In genomic region chr6:126148853-126149252, GRCh38 we compare ENCODE assay signal across 35 cellular contexts.
"Had no signal": no experiment of that assay in that cellular context is flagged by ENCODE, and none has a peak within 500 bp of the region (broad histone marks: within the 10 kb centered on the region; RNA-seq: fewer than 3 reads in every experiment).

No MANE protein-coding gene starts in this region.

- H3K27me3 Mint-ChIP-seq: activated B cell treated with CpG ODN at 0.5 μM for 24 hours; activated CD4-positive, alpha-beta memory T cell treated with anti-CD3 and anti-CD28 coated beads for 36 hours; activated CD8-positive, alpha-beta T cell treated with anti-CD3 and anti-CD28 coated beads for 36 hours; activated naive CD8-positive, alpha-beta T cell treated with anti-CD3 and anti-CD28 coated beads for 36 hours; activated T-helper 17 cell treated with anti-CD3 and anti-CD28 coated beads, Interleukin-2, amount 50 U/mL, for 72 hours had no signal

- H3K27me3 ChIP-seq: adrenal gland, body of pancreas, brain microvascular endothelial cell, breast epithelium had no signal

- H3K4me3 ChIP-seq: adrenal gland, body of pancreas, breast epithelium had no signal

- H3K4me1 ChIP-seq: adrenal gland, body of pancreas, breast epithelium had no signal

- H3K9me3 Mint-ChIP-seq: activated B cell treated with CpG ODN at 0.5 μM for 24 hours; activated CD4-positive, alpha-beta memory T cell treated with anti-CD3 and anti-CD28 coated beads for 36 hours; activated CD4-positive, alpha-beta T cell treated with anti-CD3 and anti-CD28 coated beads, Interleukin-2, amount 10 ng/mL, durations not matched to agents 24 days and 14 days; activated CD8-positive, alpha-beta T cell treated with anti-CD3 and anti-CD28 coated beads for 36 hours; activated naive CD4-positive, alpha-beta T cell treated with anti-CD3 and anti-CD28 coated beads for 36 hours; activated naive CD4-positive, alpha-beta T cell treated with anti-CD3 and anti-CD28 coated beads, Interleukin-2, amount 50 U/mL, for 72 hours; activated naive CD8-positive, alpha-beta T cell treated with anti-CD3 and anti-CD28 coated beads for 36 hours; activated T-cell treated with anti-CD3 and anti-CD28 coated beads, Interleukin-2, amount 50 U/mL, for 4 hours; activated T-cell treated with anti-CD3 and anti-CD28 coated beads, Interleukin-2, amount 50 U/mL, for 72 hours; activated T-helper 1 cell treated with anti-CD3 and anti-CD28 coated beads, Interleukin-12 subunit alpha, Interleukin-12 subunit beta, Interleukin-2, Interleukin-4 antibody, amounts not matched to agents 30 ng/mL and 10 ng/mL and 1 ng/mL, durations not matched to agents 14 hours and 24 hours and 36 hours; activated T-helper 17 cell treated with anti-CD3 and anti-CD28 coated beads, Interleukin-2, amount 50 U/mL, for 72 hours; T-helper 1 cell treated with Interleukin-12 subunit alpha and Interleukin-12 subunit beta and Interleukin-4 antibody, amounts not matched to agents 30 μg/mL and 1 μg/mL, for 36 hours; T-helper 2 cell treated with Interferon-gamma antibody and Interleukin-4, amounts not matched to agents 5 μg/mL and 100 μg/mL, for 36 hours had no signal

- H3K36me3 Mint-ChIP-seq: activated CD4-positive, alpha-beta memory T cell treated with anti-CD3 and anti-CD28 coated beads for 36 hours; activated naive CD4-positive, alpha-beta T cell treated with anti-CD3 and anti-CD28 coated beads, Interleukin-2, amount 50 U/mL, for 72 hours; activated naive CD8-positive, alpha-beta T cell treated with anti-CD3 and anti-CD28 coated beads for 36 hours had no signal

- H3K4me3 Mint-ChIP-seq: activated B cell treated with CpG ODN at 0.5 μM for 24 hours; activated CD4-positive, alpha-beta memory T cell treated with anti-CD3 and anti-CD28 coated beads for 36 hours; activated CD4-positive, alpha-beta T cell treated with anti-CD3 and anti-CD28 coated beads, Interleukin-2, amount 10 ng/mL, durations not matched to agents 24 days and 14 days; activated CD8-positive, alpha-beta T cell treated with anti-CD3 and anti-CD28 coated beads for 36 hours; activated naive CD4-positive, alpha-beta T cell treated with anti-CD3 and anti-CD28 coated beads for 36 hours; activated naive CD8-positive, alpha-beta T cell treated with anti-CD3 and anti-CD28 coated beads for 36 hours; activated T-cell treated with anti-CD3 and anti-CD28 coated beads, Interleukin-2, amount 50 U/mL, for 4 hours; activated T-cell treated with anti-CD3 and anti-CD28 coated beads, Interleukin-2, amount 50 U/mL, for 72 hours; activated T-helper 1 cell treated with anti-CD3 and anti-CD28 coated beads, Interleukin-12 subunit alpha, Interleukin-12 subunit beta, Interleukin-2, Interleukin-4 antibody, amounts not matched to agents 30 ng/mL and 10 ng/mL and 1 ng/mL, durations not matched to agents 14 hours and 24 hours and 36 hours; activated T-helper 17 cell treated with anti-CD3 and anti-CD28 coated beads, Interleukin-2, amount 50 U/mL, for 72 hours; T-helper 1 cell treated with Interleukin-12 subunit alpha and Interleukin-12 subunit beta and Interleukin-4 antibody, amounts not matched to agents 30 μg/mL and 1 μg/mL, for 36 hours; T-helper 2 cell treated with Interferon-gamma antibody and Interleukin-4, amounts not matched to agents 5 μg/mL and 100 μg/mL, for 36 hours had no signal

- H3K4me1 Mint-ChIP-seq: activated B cell treated with CpG ODN at 0.5 μM for 24 hours; activated CD4-positive, alpha-beta T cell treated with anti-CD3 and anti-CD28 coated beads, Interleukin-2, amount 10 ng/mL, durations not matched to agents 24 days and 14 days; activated naive CD8-positive, alpha-beta T cell treated with anti-CD3 and anti-CD28 coated beads for 36 hours; activated T-helper 17 cell treated with anti-CD3 and anti-CD28 coated beads, Interleukin-2, amount 50 U/mL, for 72 hours had no signal

- H3K9me3 ChIP-seq: adrenal gland, body of pancreas, breast epithelium had no signal

- H3K27ac ChIP-seq: adrenal gland, body of pancreas, brain microvascular endothelial cell, breast epithelium, VCaP had no signal

- ATAC-seq: activated CD8-positive, alpha-beta T cell treated with anti-CD3 and anti-CD28 coated beads for 36 hours; activated naive CD4-positive, alpha-beta T cell treated with anti-CD3 and anti-CD28 coated beads, Interleukin-2, amount 50 U/mL, for 72 hours; activated T-cell treated with anti-CD3 and anti-CD28 coated beads, Interleukin-2, amount 50 U/mL, for 4 hours; activated T-cell treated with anti-CD3 and anti-CD28 coated beads, Interleukin-2, amount 50 U/mL, for 72 hours; activated T-helper 17 cell treated with anti-CD3 and anti-CD28 coated beads, Interleukin-2, amount 50 U/mL, for 72 hours; body of pancreas had no signal

- DNase-seq: activated B cell treated with CpG ODN at 0.5 μM for 24 hours; activated CD4-positive, alpha-beta memory T cell treated with anti-CD3 and anti-CD28 coated beads for 36 hours; activated CD4-positive, alpha-beta T cell treated with anti-CD3 and anti-CD28 coated beads for 4 hours; activated CD4-positive, alpha-beta T cell treated with anti-CD3 and anti-CD28 coated beads, Interleukin-2, amount 10 ng/mL, durations not matched to agents 24 days and 14 days; activated CD4-positive, alpha-beta T cell treated with anti-CD3 and anti-CD28 coated beads, Interleukin-2, amount 50 U/mL, for 1 hour; activated CD4-positive, alpha-beta T cell treated with anti-CD3 and anti-CD28 coated beads, Interleukin-2, amount 50 U/mL, for 4 hours; activated CD4-positive, CD25-positive, alpha-beta regulatory T cell treated with anti-CD3 and anti-CD28 coated beads, Interleukin-2, amount 50 U/mL, for 72 hours; activated CD8-positive, alpha-beta memory T cell treated with anti-CD3 and anti-CD28 coated beads, Interleukin-2, amount 50 U/mL, for 4 hours; activated CD8-positive, alpha-beta T cell treated with anti-CD3 and anti-CD28 coated beads for 36 hours; activated effector memory CD4-positive, alpha-beta T cell treated with anti-CD3 and anti-CD28 coated beads, Interleukin-2, amount 50 U/mL, for 16 hours; activated gamma-delta T cell treated with Interleukin-2 at 50 U/mL for 16 hours; activated naive CD4-positive, alpha-beta T cell; activated naive CD4-positive, alpha-beta T cell treated with anti-CD3 and anti-CD28 coated beads for 36 hours; activated naive CD4-positive, alpha-beta T cell treated with anti-CD3 and anti-CD28 coated beads, Interleukin-2, amount 50 U/mL, for 16 hours; activated naive CD8-positive, alpha-beta T cell treated with anti-CD3 and anti-CD28 coated beads for 36 hours; activated T-cell treated with anti-CD3 and anti-CD28 coated beads for 4 hours; activated T-cell treated with anti-CD3 and anti-CD28 coated beads, Interleukin-2, amount 50 U/mL, for 1 hour; activated T-cell treated with anti-CD3 and anti-CD28 coated beads, Interleukin-2, amount 50 U/mL, for 4 hours; activated T-cell treated with anti-CD3 and anti-CD28 coated beads, Interleukin-2, amount 50 U/mL, for 72 hours; adrenal gland; amniotic stem cell; aorta; body of pancreas; brain microvascular endothelial cell; central memory CD4-positive, alpha-beta T cell; T-helper 1 cell; T-helper 2 cell; T-helper 9 cell had no signal

- H3K36me3 ChIP-seq: adrenal gland, brain microvascular endothelial cell, breast epithelium had no signal

- H3K27ac Mint-ChIP-seq: activated B cell treated with CpG ODN at 0.5 μM for 24 hours; activated CD4-positive, alpha-beta memory T cell treated with anti-CD3 and anti-CD28 coated beads for 36 hours; activated CD4-positive, alpha-beta T cell treated with anti-CD3 and anti-CD28 coated beads, Interleukin-2, amount 10 ng/mL, durations not matched to agents 24 days and 14 days; activated CD8-positive, alpha-beta T cell treated with anti-CD3 and anti-CD28 coated beads for 36 hours; activated naive CD4-positive, alpha-beta T cell treated with anti-CD3 and anti-CD28 coated beads for 36 hours; activated naive CD4-positive, alpha-beta T cell treated with anti-CD3 and anti-CD28 coated beads, Interleukin-2, amount 50 U/mL, for 72 hours; activated naive CD8-positive, alpha-beta T cell treated with anti-CD3 and anti-CD28 coated beads for 36 hours; activated T-cell treated with anti-CD3 and anti-CD28 coated beads, Interleukin-2, amount 50 U/mL, for 72 hours; activated T-helper 1 cell treated with anti-CD3 and anti-CD28 coated beads, Interleukin-12 subunit alpha, Interleukin-12 subunit beta, Interleukin-2, Interleukin-4 antibody, amounts not matched to agents 30 ng/mL and 10 ng/mL and 1 ng/mL, durations not matched to agents 14 hours and 24 hours and 36 hours; activated T-helper 17 cell treated with anti-CD3 and anti-CD28 coated beads, Interleukin-2, amount 50 U/mL, for 72 hours; T-helper 1 cell treated with Interleukin-12 subunit alpha and Interleukin-12 subunit beta and Interleukin-4 antibody, amounts not matched to agents 30 μg/mL and 1 μg/mL, for 36 hours; T-helper 2 cell treated with Interferon-gamma antibody and Interleukin-4, amounts not matched to agents 5 μg/mL and 100 μg/mL, for 36 hours had no signal
